ENCODE assay signal across 1 cellular context in the genomic region with DNA sequence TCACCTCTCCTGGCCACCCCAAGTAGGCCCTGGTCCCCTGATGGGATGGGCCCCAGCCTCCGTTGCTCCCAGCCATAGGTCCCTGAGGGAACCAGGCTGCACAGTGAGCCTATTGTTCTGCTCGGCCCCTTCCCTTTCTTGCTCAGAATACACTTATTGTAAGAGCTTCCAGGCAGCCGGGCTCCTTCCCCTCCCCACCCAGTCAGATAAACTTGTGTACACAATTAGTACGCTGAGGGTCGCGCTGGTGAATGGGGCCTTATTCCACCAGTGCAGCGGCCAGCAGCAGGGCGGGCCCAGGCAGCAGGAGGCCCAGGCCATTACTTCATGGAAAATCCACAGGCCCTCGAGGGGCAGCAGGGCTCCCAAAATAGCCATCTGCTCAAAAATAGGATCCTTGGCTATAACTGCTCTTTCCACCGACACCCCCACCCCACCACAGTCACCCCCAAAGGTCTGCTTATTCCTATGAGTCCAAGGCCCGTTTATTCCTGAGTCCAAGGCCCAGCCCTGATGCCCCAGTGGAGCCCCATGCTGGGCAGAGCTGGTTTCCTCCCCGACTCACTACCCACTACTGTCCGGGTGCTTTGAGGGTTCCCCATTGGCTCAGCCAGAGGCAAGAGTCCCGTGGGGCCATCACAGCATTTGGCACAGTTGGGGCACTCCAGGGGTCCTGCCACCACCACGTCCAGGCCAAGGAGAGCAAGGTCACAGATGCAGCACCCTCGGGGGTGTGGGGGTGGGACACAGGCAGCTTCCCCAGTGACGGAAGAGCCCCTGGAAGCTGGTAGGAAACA.
TF ChIP-seq lines count a peak whose summit lies in the region.

No MANE protein-coding gene starts in this region.

TF ChIP-seq in HepG2, 621 proteins besides CTCF, POLR2A, EP300 and RAD21 (continued from another document and continues in another):
- no peak for TF ChIP-seq ZSCAN20 (CRISPR knock-in tag; IDR thresholded peaks at IDR 0.05; ENCODE audit: borderline replicate concordance)
- no peak for TF ChIP-seq KMT2B (CRISPR knock-in tag; IDR thresholded peaks at IDR 0.05)
- peak; percentile 90 for TF ChIP-seq FOXA3 (CRISPR knock-in tag; IDR thresholded peaks at IDR 0.05)
- TF ChIP-seq, protein P1, sequence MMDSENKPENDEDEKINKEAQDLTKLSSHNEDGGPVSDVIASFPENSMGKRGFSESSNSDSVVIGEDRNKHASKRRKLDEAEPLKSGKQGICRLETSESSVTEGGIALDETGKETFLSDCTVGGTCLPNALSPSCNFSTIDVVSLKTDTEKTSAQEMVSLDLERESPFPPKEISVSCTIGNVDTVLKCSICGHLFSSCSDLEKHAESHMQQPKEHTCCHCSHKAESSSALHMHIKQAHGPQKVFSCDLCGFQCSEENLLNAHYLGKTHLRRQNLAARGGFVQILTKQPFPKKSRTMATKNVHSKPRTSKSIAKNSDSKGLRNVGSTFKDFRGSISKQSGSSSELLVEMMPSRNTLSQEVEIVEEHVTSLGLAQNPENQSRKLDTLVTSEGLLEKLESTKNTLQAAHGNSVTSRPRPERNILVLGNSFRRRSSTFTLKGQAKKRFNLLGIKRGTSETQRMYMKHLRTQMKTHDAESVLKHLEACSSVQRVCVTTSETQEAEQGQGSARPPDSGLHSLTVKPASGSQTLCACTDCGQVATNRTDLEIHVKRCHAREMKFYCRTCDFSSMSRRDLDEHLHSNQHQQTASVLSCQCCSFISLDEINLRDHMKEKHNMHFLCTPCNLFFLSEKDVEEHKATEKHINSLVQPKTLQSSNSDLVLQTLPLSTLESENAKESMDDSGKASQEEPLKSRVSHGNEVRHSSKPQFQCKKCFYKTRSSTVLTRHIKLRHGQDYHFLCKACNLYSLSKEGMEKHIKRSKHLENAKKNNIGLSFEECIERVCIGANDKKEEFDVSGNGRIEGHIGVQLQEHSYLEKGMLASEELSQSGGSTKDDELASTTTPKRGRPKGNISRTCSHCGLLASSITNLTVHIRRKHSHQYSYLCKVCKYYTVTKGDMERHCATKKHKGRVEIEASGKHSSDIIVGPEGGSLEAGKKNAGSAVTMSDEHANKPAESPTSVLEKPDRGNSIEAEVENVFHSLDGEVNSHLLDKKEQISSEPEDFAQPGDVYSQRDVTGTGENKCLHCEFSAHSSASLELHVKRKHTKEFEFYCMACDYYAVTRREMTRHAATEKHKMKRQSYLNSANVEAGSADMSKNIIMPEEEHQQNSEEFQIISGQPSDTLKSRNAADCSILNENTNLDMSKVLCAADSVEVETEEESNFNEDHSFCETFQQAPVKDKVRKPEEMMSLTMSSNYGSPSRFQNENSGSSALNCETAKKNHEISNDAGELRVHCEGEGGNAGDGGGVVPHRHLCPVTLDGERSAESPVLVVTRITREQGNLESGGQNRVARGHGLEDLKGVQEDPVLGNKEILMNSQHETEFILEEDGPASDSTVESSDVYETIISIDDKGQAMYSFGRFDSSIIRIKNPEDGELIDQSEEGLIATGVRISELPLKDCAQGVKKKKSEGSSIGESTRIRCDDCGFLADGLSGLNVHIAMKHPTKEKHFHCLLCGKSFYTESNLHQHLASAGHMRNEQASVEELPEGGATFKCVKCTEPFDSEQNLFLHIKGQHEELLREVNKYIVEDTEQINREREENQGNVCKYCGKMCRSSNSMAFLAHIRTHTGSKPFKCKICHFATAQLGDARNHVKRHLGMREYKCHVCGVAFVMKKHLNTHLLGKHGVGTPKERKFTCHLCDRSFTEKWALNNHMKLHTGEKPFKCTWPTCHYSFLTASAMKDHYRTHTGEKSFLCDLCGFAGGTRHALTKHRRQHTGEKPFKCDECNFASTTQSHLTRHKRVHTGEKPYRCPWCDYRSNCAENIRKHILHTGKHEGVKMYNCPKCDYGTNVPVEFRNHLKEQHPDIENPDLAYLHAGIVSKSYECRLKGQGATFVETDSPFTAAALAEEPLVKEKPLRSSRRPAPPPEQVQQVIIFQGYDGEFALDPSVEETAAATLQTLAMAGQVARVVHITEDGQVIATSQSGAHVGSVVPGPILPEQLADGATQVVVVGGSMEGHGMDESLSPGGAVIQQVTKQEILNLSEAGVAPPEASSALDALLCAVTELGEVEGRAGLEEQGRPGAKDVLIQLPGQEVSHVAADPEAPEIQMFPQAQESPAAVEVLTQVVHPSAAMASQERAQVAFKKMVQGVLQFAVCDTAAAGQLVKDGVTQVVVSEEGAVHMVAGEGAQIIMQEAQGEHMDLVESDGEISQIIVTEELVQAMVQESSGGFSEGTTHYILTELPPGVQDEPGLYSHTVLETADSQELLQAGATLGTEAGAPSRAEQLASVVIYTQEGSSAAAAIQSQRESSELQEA (CRISPR knock-in tag; IDR thresholded peaks at IDR 0.05; ENCODE audit: not compliant biosample characterization), result no peak
- TF ChIP-seq, protein P2, sequence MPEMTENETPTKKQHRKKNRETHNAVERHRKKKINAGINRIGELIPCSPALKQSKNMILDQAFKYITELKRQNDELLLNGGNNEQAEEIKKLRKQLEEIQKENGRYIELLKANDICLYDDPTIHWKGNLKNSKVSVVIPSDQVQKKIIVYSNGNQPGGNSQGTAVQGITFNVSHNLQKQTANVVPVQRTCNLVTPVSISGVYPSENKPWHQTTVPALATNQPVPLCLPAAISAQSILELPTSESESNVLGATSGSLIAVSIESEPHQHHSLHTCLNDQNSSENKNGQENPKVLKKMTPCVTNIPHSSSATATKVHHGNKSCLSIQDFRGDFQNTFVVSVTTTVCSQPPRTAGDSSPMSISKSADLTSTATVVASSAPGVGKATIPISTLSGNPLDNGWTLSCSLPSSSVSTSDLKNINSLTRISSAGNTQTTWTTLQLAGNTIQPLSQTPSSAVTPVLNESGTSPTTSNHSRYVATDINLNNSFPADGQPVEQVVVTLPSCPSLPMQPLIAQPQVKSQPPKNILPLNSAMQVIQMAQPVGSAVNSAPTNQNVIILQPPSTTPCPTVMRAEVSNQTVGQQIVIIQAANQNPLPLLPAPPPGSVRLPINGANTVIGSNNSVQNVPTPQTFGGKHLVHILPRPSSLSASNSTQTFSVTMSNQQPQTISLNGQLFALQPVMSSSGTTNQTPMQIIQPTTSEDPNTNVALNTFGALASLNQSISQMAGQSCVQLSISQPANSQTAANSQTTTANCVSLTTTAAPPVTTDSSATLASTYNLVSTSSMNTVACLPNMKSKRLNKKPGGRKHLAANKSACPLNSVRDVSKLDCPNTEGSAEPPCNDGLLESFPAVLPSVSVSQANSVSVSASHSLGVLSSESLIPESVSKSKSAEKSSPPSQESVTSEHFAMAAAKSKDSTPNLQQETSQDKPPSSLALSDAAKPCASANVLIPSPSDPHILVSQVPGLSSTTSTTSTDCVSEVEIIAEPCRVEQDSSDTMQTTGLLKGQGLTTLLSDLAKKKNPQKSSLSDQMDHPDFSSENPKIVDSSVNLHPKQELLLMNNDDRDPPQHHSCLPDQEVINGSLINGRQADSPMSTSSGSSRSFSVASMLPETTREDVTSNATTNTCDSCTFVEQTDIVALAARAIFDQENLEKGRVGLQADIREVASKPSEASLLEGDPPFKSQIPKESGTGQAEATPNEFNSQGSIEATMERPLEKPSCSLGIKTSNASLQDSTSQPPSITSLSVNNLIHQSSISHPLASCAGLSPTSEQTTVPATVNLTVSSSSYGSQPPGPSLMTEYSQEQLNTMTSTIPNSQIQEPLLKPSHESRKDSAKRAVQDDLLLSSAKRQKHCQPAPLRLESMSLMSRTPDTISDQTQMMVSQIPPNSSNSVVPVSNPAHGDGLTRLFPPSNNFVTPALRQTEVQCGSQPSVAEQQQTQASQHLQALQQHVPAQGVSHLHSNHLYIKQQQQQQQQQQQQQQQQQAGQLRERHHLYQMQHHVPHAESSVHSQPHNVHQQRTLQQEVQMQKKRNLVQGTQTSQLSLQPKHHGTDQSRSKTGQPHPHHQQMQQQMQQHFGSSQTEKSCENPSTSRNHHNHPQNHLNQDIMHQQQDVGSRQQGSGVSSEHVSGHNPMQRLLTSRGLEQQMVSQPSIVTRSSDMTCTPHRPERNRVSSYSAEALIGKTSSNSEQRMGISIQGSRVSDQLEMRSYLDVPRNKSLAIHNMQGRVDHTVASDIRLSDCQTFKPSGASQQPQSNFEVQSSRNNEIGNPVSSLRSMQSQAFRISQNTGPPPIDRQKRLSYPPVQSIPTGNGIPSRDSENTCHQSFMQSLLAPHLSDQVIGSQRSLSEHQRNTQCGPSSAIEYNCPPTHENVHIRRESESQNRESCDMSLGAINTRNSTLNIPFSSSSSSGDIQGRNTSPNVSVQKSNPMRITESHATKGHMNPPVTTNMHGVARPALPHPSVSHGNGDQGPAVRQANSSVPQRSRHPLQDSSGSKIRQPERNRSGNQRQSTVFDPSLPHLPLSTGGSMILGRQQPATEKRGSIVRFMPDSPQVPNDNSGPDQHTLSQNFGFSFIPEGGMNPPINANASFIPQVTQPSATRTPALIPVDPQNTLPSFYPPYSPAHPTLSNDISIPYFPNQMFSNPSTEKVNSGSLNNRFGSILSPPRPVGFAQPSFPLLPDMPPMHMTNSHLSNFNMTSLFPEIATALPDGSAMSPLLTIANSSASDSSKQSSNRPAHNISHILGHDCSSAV (CRISPR knock-in tag; IDR thresholded peaks at IDR 0.05; ENCODE audit: borderline replicate concordance), result no peak
- no peak for TF ChIP-seq SRF (IDR thresholded peaks at IDR 0.05; ENCODE audit: low read depth, low read length)
- no peak for TF ChIP-seq ZNF180 (CRISPR knock-in tag; IDR thresholded peaks at IDR 0.05; ENCODE audit: borderline replicate concordance, low read depth)
- TF ChIP-seq, protein P3, sequence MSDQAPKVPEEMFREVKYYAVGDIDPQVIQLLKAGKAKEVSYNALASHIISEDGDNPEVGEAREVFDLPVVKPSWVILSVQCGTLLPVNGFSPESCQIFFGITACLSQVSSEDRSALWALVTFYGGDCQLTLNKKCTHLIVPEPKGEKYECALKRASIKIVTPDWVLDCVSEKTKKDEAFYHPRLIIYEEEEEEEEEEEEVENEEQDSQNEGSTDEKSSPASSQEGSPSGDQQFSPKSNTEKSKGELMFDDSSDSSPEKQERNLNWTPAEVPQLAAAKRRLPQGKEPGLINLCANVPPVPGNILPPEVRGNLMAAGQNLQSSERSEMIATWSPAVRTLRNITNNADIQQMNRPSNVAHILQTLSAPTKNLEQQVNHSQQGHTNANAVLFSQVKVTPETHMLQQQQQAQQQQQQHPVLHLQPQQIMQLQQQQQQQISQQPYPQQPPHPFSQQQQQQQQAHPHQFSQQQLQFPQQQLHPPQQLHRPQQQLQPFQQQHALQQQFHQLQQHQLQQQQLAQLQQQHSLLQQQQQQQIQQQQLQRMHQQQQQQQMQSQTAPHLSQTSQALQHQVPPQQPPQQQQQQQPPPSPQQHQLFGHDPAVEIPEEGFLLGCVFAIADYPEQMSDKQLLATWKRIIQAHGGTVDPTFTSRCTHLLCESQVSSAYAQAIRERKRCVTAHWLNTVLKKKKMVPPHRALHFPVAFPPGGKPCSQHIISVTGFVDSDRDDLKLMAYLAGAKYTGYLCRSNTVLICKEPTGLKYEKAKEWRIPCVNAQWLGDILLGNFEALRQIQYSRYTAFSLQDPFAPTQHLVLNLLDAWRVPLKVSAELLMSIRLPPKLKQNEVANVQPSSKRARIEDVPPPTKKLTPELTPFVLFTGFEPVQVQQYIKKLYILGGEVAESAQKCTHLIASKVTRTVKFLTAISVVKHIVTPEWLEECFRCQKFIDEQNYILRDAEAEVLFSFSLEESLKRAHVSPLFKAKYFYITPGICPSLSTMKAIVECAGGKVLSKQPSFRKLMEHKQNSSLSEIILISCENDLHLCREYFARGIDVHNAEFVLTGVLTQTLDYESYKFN (CRISPR knock-in tag; conservative IDR thresholded peaks at IDR 0.05), result peak; percentile 85
- TF ChIP-seq TRIM24 (CRISPR knock-in tag; IDR thresholded peaks at IDR 0.05), result no peak
- TF ChIP-seq ZNF547 (CRISPR knock-in tag; IDR thresholded peaks at IDR 0.05), result peak; percentile 53; the same call in 1 of the 2 replicates
- TF ChIP-seq, protein P4, sequence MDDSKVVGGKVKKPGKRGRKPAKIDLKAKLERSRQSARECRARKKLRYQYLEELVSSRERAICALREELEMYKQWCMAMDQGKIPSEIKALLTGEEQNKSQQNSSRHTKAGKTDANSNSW (CRISPR knock-in tag; IDR thresholded peaks at IDR 0.05; ENCODE audit: borderline replicate concordance), result no peak
- TF ChIP-seq JUN (CRISPR knock-in tag; IDR thresholded peaks at IDR 0.05), result peak; percentile 31; the same call in 1 of the 2 replicates
- TF ChIP-seq RXRB (CRISPR knock-in tag; IDR thresholded peaks at IDR 0.05; ENCODE audit: borderline replicate concordance), result peak; percentile 76; the same call in 1 of the 2 replicates
- TF ChIP-seq IKZF1 (IDR thresholded peaks at IDR 0.05), result no peak
- TF ChIP-seq MXI1 (IDR thresholded peaks at IDR 0.05; ENCODE audit: borderline replicate concordance, low read depth, low read length), result no peak
- no peak for TF ChIP-seq ATRX (CRISPR knock-in tag; IDR thresholded peaks at IDR 0.05; ENCODE audit: borderline replicate concordance)
- peak; percentile 48; the same call in 1 of the 2 replicates for TF ChIP-seq MXD4 (CRISPR knock-in tag; IDR thresholded peaks at IDR 0.05)
- TF ChIP-seq, protein P5, sequence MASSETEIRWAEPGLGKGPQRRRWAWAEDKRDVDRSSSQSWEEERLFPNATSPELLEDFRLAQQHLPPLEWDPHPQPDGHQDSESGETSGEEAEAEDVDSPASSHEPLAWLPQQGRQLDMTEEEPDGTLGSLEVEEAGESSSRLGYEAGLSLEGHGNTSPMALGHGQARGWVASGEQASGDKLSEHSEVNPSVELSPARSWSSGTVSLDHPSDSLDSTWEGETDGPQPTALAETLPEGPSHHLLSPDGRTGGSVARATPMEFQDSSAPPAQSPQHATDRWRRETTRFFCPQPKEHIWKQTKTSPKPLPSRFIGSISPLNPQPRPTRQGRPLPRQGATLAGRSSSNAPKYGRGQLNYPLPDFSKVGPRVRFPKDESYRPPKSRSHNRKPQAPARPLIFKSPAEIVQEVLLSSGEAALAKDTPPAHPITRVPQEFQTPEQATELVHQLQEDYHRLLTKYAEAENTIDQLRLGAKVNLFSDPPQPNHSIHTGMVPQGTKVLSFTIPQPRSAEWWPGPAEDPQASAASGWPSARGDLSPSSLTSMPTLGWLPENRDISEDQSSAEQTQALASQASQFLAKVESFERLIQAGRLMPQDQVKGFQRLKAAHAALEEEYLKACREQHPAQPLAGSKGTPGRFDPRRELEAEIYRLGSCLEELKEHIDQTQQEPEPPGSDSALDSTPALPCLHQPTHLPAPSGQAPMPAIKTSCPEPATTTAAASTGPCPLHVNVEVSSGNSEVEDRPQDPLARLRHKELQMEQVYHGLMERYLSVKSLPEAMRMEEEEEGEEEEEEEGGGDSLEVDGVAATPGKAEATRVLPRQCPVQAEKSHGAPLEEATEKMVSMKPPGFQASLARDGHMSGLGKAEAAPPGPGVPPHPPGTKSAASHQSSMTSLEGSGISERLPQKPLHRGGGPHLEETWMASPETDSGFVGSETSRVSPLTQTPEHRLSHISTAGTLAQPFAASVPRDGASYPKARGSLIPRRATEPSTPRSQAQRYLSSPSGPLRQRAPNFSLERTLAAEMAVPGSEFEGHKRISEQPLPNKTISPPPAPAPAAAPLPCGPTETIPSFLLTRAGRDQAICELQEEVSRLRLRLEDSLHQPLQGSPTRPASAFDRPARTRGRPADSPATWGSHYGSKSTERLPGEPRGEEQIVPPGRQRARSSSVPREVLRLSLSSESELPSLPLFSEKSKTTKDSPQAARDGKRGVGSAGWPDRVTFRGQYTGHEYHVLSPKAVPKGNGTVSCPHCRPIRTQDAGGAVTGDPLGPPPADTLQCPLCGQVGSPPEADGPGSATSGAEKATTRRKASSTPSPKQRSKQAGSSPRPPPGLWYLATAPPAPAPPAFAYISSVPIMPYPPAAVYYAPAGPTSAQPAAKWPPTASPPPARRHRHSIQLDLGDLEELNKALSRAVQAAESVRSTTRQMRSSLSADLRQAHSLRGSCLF (CRISPR knock-in tag; IDR thresholded peaks at IDR 0.05; ENCODE audit: borderline replicate concordance), result no peak
- no peak for TF ChIP-seq ZFP90 (CRISPR knock-in tag; IDR thresholded peaks at IDR 0.05; ENCODE audit: borderline replicate concordance)
- peak; percentile 57; the same call in 1 of the 2 replicates for TF ChIP-seq ZNF543 (CRISPR knock-in tag; IDR thresholded peaks at IDR 0.05)
